ENCODE assay signal across 26 cellular contexts in the genomic region with DNA sequence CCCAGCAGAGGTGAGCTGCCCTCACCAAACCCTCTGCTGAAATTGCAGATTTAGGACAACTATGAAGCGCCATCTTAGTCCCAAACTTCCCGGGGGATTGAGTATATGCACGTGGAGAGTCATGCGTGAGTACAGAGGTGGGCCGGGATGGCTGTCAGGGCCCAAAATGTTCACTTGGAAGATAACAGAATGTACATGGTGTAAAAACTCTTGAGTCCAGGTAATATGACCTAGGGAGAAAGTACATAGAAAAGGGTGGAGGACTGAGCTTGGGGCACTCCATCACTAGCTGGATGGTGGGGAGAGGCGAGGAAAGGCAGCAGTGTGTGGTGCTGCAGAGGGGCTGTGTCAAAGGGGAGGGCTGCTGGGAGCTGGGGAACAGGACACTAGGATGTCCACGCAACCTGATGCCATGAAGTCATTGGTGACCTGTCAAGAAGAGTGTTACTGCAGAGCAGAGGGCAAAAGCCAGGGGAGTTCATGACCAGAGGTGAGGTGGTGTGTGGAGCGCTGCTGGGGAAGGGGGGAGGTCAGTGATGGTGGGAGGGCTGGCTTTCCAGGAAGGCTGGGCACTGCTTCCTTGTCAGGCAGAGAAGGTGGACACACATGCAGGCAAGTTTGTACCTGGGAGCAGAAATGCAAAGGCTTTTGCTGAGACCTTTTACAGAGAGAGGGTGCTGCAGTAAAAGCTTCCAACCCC.
A peak's percentile ranks its signal among the peaks of the same experiment; 100 is the strongest.
DNase-seq lines count a peak whose midpoint lies in the region; ATAC-seq and TF ChIP-seq lines count a peak whose summit lies in the region.
"Had no signal": no experiment of that assay in that cellular context is flagged by ENCODE, and none has a peak within 500 bp of the region (broad histone marks: within the 10 kb centered on the region; RNA-seq: fewer than 3 reads in every experiment).

No MANE protein-coding gene starts in this region.

- H2AFZ ChIP-seq in neuronal stem cell (ENCODE audit: low read length) = no peak overlapping the region

- no peak overlapping the region for H3K4ac ChIP-seq in neuronal stem cell (ENCODE audit: low read length)

- no peak overlapping the region for H4K91ac ChIP-seq in neuronal stem cell (ENCODE audit: low read depth, low read length, poor library complexity)

- no peak overlapping the region for H3K4me2 ChIP-seq in neuronal stem cell (ENCODE audit: insufficient read depth, low read length, poor library complexity, severe bottlenecking)
- H3K4me2 ChIP-seq: A549; BLaER1 treated with 17β-estradiol and CSF1 and Interleukin-3, amounts not matched to agents 10 nM and 100 nM had no signal

- WGBS in endodermal cell (ENCODE audit: insufficient coverage in 1 of 2, insufficient read length in 1 of 2), 2 experiments = 93 to 100% methylated on average over 4 to 8 of the region's 8 CpGs
- WGBS in neuronal stem cell (ENCODE audit: extremely low coverage in 2 of 2, insufficient read length in 2 of 2, insufficient replicate concordance in 1 of 2), 2 donors = no CpG with 5 or more reads among the region's 8 CpGs
- WGBS in thyroid gland, 2 donors = 91 to 97% methylated on average over 8 of the region's 8 CpGs

- H3K36me3 ChIP-seq in RWPE2 (ENCODE audit: low read depth) = no peaks in the 10 kb centered on the region
- no peaks in the 10 kb centered on the region for H3K36me3 ChIP-seq in endodermal cell (ENCODE audit: control insufficient read depth, insufficient read depth, low read length)
- no peaks in the 10 kb centered on the region for H3K36me3 ChIP-seq in neuronal stem cell (replicated peaks in 1 of 2; ENCODE audit: control insufficient read depth in 2 of 2, insufficient read depth in 2 of 2, low read length in 2 of 2)
- H3K36me3 ChIP-seq in thyroid gland = no peaks in the 10 kb centered on the region
- H3K36me3 ChIP-seq: BLaER1 treated with 17β-estradiol and CSF1 and Interleukin-3, amounts not matched to agents 10 nM and 100 nM had no signal

- peak; percentile 40 for DNase-seq in RWPE2 (ENCODE audit: low spot score)
- peak; percentile 13 for DNase-seq in endodermal cell
- DNase-seq in neuronal stem cell (ENCODE audit: low spot score) = no peak
- DNase-seq in type B pancreatic cell (ENCODE audit: extremely low spot score, unreplicated experiment) = no peak
- DNase-seq in activated T-cell treated with anti-CD3 and anti-CD28 coated beads, Interleukin-2, amount 50 U/mL, for 72 hours = no peak
- DNase-seq in activated gamma-delta T cell treated with Interleukin-2 at 50 U/mL for 16 hours = no peak
- no peak for DNase-seq in thyroid gland
- DNase-seq: AML-193; COR-L47; DMS53; GOT3; HCEC 1CT; KBM-7; MV-4-11; NCI-H1105; NCI-H1436 treated with DMSO at 0.1 percent for 48 hours; NCI-H187 treated with DMSO at 0.1 percent for 48 hours; NCI-H446; NCI-H524 treated with DMSO at 0.1 percent for 48 hours; NCI-H774; NK-92 treated with Interleukin-12 subunit alpha and Interleukin-12 subunit beta, amount 100 ng/mL, for 24 hours; PC-3; SHP77 had no signal

- H3K4me1 ChIP-seq in RWPE2 (ENCODE audit: insufficient read depth, poor library complexity, severe bottlenecking) (peaks cover 13% of the 10 kb centered on the region), endodermal cell (ENCODE audit: control insufficient read depth, insufficient read depth, low read length) (no peaks in the 10 kb centered on the region), neuronal stem cell (ENCODE audit: control insufficient read depth in 2 of 2, insufficient read depth in 1 of 2, low read depth in 1 of 2, low read length in 2 of 2) (peaks cover 0 to 6% of the 10 kb centered on the region in 2 donors), thyroid gland (no peaks in the 10 kb centered on the region)
- H3K4me1 ChIP-seq: A549; BLaER1 treated with 17β-estradiol and CSF1 and Interleukin-3, amounts not matched to agents 10 nM and 100 nM had no signal

- H3K79me1 ChIP-seq in neuronal stem cell (ENCODE audit: low read depth, low read length) = no peaks in the 10 kb centered on the region

- no peak overlapping the region for H4K8ac ChIP-seq in neuronal stem cell (ENCODE audit: low read depth, low read length)

- no peak overlapping the region for H3K14ac ChIP-seq in neuronal stem cell (ENCODE audit: low read length)

- TF ChIP-seq POLR2A in thyroid gland (IDR thresholded peaks at IDR 0.05) = no peak

- H3K4me1 Mint-ChIP-seq in endodermal cell (no peaks in the 10 kb centered on the region), type B pancreatic cell (ENCODE audit: unreplicated experiment) (no peaks in the 10 kb centered on the region)
- no peaks in the 10 kb centered on the region for H3K4me1 Mint-ChIP-seq in activated T-cell treated with anti-CD3 and anti-CD28 coated beads, Interleukin-2, amount 50 U/mL, for 72 hours (ENCODE audit: low read depth)

- H2BK5ac ChIP-seq in neuronal stem cell (ENCODE audit: low read length) = no peak overlapping the region

- no peak overlapping the region for H3K23ac ChIP-seq in neuronal stem cell (ENCODE audit: low read depth, low read length, poor library complexity)

- no peak overlapping the region for H3K9ac ChIP-seq in endodermal cell (ENCODE audit: extremely low read depth, low read length, poor library complexity, severe bottlenecking)
- H3K9ac ChIP-seq in neuronal stem cell (ENCODE audit: low read depth, low read length, poor library complexity) = no peak overlapping the region
- H3K9ac ChIP-seq: BLaER1 treated with 17β-estradiol and CSF1 and Interleukin-3, amounts not matched to agents 10 nM and 100 nM had no signal

- H3K27ac ChIP-seq in RWPE2 (ENCODE audit: poor library complexity, severe bottlenecking) (no peak overlapping the region), endodermal cell (ENCODE audit: low read depth, low read length) (no peak overlapping the region), neuronal stem cell (replicated peaks; ENCODE audit: low read length) (no peak overlapping the region), thyroid gland (no peak overlapping the region)
- H3K27ac ChIP-seq: A549; BLaER1 treated with 17β-estradiol and CSF1 and Interleukin-3, amounts not matched to agents 10 nM and 100 nM had no signal

- H3K27ac Mint-ChIP-seq in endodermal cell (no peak overlapping the region), type B pancreatic cell (peak overlapping the region; percentile 45)
- H3K27ac Mint-ChIP-seq in activated T-cell treated with anti-CD3 and anti-CD28 coated beads, Interleukin-2, amount 50 U/mL, for 72 hours = no peak overlapping the region
- H3K27ac Mint-ChIP-seq: CD4-positive, alpha-beta T cell had no signal

- H3K4me3 Mint-ChIP-seq in endodermal cell (no peak overlapping the region), type B pancreatic cell (no peak overlapping the region)
- no peak overlapping the region for H3K4me3 Mint-ChIP-seq in activated T-cell treated with anti-CD3 and anti-CD28 coated beads, Interleukin-2, amount 50 U/mL, for 72 hours
- H3K4me3 Mint-ChIP-seq: CD4-positive, alpha-beta T cell had no signal

- intact Hi-C loops in thyroid gland (cut with DNase I) = no loop called here

- no peak for ATAC-seq in RWPE2 (ENCODE audit: low read depth)
- ATAC-seq in activated T-cell treated with anti-CD3 and anti-CD28 coated beads, Interleukin-2, amount 50 U/mL, for 72 hours (replicated peaks in 1 of 2) = no peak
- ATAC-seq: A549, PC-3 had no signal

- H3K4me3 ChIP-seq in RWPE2 (ENCODE audit: severe bottlenecking) = no peak overlapping the region
- no peak overlapping the region for H3K4me3 ChIP-seq in endodermal cell (ENCODE audit: low read length)
- no peak overlapping the region for H3K4me3 ChIP-seq in neuronal stem cell (ENCODE audit: low read length in 2 of 2)
- no peak overlapping the region for H3K4me3 ChIP-seq in thyroid gland (replicated peaks in 1 of 3)
- H3K4me3 ChIP-seq: A549; BLaER1 treated with 17β-estradiol and CSF1 and Interleukin-3, amounts not matched to agents 10 nM and 100 nM had no signal

- H3K18ac ChIP-seq in neuronal stem cell (ENCODE audit: low read length) = no peak overlapping the region

- H3K9me3 ChIP-seq in RWPE2 (ENCODE audit: severe bottlenecking) = no peaks in the 10 kb centered on the region
- H3K9me3 ChIP-seq in endodermal cell (ENCODE audit: control insufficient read depth, low read length) = no peaks in the 10 kb centered on the region
- H3K9me3 ChIP-seq in neuronal stem cell (replicated peaks in 1 of 2; ENCODE audit: control insufficient read depth in 2 of 2, insufficient read depth in 1 of 2, low read depth in 1 of 2, low read length in 2 of 2) = no peaks in the 10 kb centered on the region
- no peaks in the 10 kb centered on the region for H3K9me3 ChIP-seq in thyroid gland
- H3K9me3 ChIP-seq: A549; BLaER1 treated with 17β-estradiol and CSF1 and Interleukin-3, amounts not matched to agents 10 nM and 100 nM had no signal

- H3K27me3 ChIP-seq in RWPE2 (ENCODE audit: insufficient read depth, poor library complexity, severe bottlenecking) (no peaks in the 10 kb centered on the region), endodermal cell (ENCODE audit: control insufficient read depth, insufficient read depth, low read length, poor library complexity, severe bottlenecking) (no peaks in the 10 kb centered on the region), neuronal stem cell (ENCODE audit: control insufficient read depth in 3 of 3, insufficient read depth in 3 of 3, low read depth in 1 of 3, low read length in 3 of 3) (no peaks in the 10 kb centered on the region), thyroid gland (no peaks in the 10 kb centered on the region)
- H3K27me3 ChIP-seq: BLaER1 treated with 17β-estradiol and CSF1 and Interleukin-3, amounts not matched to agents 10 nM and 100 nM had no signal

- H3K36me3 Mint-ChIP-seq in endodermal cell (ENCODE audit: low read depth) = no peaks in the 10 kb centered on the region
- no peaks in the 10 kb centered on the region for H3K36me3 Mint-ChIP-seq in type B pancreatic cell
- no peaks in the 10 kb centered on the region for H3K36me3 Mint-ChIP-seq in activated T-cell treated with anti-CD3 and anti-CD28 coated beads, Interleukin-2, amount 50 U/mL, for 72 hours (ENCODE audit: insufficient read depth in 2 of 2)

- no peak overlapping the region for H2AK5ac ChIP-seq in neuronal stem cell (ENCODE audit: low read depth, low read length)

- no peak overlapping the region for H2BK15ac ChIP-seq in neuronal stem cell (ENCODE audit: low read length)

- no peaks in the 10 kb centered on the region for H3K27me3 Mint-ChIP-seq in endodermal cell (ENCODE audit: insufficient read depth)
- H3K27me3 Mint-ChIP-seq in type B pancreatic cell = no peaks in the 10 kb centered on the region
- no peaks in the 10 kb centered on the region for H3K27me3 Mint-ChIP-seq in activated T-cell treated with anti-CD3 and anti-CD28 coated beads, Interleukin-2, amount 50 U/mL, for 72 hours (ENCODE audit: low read depth)
- H3K27me3 Mint-ChIP-seq: CD4-positive, alpha-beta T cell had no signal

- no peaks in the 10 kb centered on the region for H3K9me3 Mint-ChIP-seq in endodermal cell
- H3K9me3 Mint-ChIP-seq in type B pancreatic cell = no peaks in the 10 kb centered on the region
- no peaks in the 10 kb centered on the region for H3K9me3 Mint-ChIP-seq in activated T-cell treated with anti-CD3 and anti-CD28 coated beads, Interleukin-2, amount 50 U/mL, for 72 hours
- H3K9me3 Mint-ChIP-seq: CD4-positive, alpha-beta T cell had no signal

- no peak for TF ChIP-seq CTCF in RWPE2 (IDR thresholded peaks at IDR 0.05; ENCODE audit: poor library complexity, severe bottlenecking)
- no peak for TF ChIP-seq CTCF in endodermal cell (conservative IDR thresholded peaks at IDR 0.05)
- no peak for TF ChIP-seq CTCF in type B pancreatic cell (conservative IDR thresholded peaks at IDR 0.05)
- no peak for TF ChIP-seq CTCF in thyroid gland (IDR thresholded peaks at IDR 0.05)

- H2BK120ac ChIP-seq in neuronal stem cell (ENCODE audit: low read depth, low read length) = peak overlapping the region; percentile 35

- peak overlapping the region; percentile 44 for H2BK12ac ChIP-seq in neuronal stem cell (ENCODE audit: low read length)

Comparison
In these comparisons a context has a peak if more than half of its experiments do, and no peak if none do; other contexts are left out.
1. DNase-seq: peak in RWPE2 (single experiment) and endodermal cell (single experiment); none in neuronal stem cell (single experiment), type B pancreatic cell (single experiment), activated T-cell treated with anti-CD3 and anti-CD28 coated beads, Interleukin-2, amount 50 U/mL, for 72 hours (0 of 2), activated gamma-delta T cell treated with Interleukin-2 at 50 U/mL for 16 hours (single experiment) and thyroid gland (0 of 2).